ENCODE assay signal across 20 cellular contexts in genomic region chr10:122042836-122043235, GRCh38. TPM values are rescaled to one million over a fixed set of nuclear protein-coding genes. Genes with fewer than 3 reads are reported as not detected.
"Had no signal": no experiment of that assay in that cellular context is flagged by ENCODE, and none has a peak within 500 bp of the region (broad histone marks: within the 10 kb centered on the region; RNA-seq: fewer than 3 reads in every experiment).

No MANE protein-coding gene starts in this region.

- H3K4me2 ChIP-seq: smooth muscle cell had no signal

- H3K9me3 ChIP-seq: upper lobe of right lung had no signal

- DNase-seq: activated CD4-positive, alpha-beta T cell treated with anti-CD3 and anti-CD28 coated beads, Interleukin-2, amount 10 ng/mL, durations not matched to agents 7 days and 5 days; activated CD4-positive, CD25-positive, alpha-beta regulatory T cell treated with anti-CD3 and anti-CD28 coated beads, Interleukin-2, amount 50 U/mL, for 72 hours; activated CD8-positive, alpha-beta T cell treated with anti-CD3 and anti-CD28 coated beads, Interleukin-2, amount 10 ng/mL, durations not matched to agents 7 days and 5 days; activated gamma-delta T cell; activated naive CD4-positive, alpha-beta T cell treated with anti-CD3 and anti-CD28 coated beads, Interleukin-2, amount 50 U/mL, for 16 hours; activated naive CD8-positive, alpha-beta T cell treated with anti-CD3 and anti-CD28 coated beads, Interleukin-2, amount 50 U/mL, for 24 hours; anterior cingulate cortex; hypothalamus; naive B cell; occipital lobe; posterior cingulate gyrus; right cardiac atrium; stimulated activated CD4-positive, alpha-beta T cell treated with anti-CD3 and anti-CD28 coated beads, Interleukin-15, amount 100 ng/mL, for 24 hours; T-cell; upper lobe of right lung; WERI-Rb-1 had no signal

- H3K36me3 ChIP-seq: upper lobe of right lung, WERI-Rb-1 had no signal

- H3K27me3 ChIP-seq: upper lobe of right lung had no signal

- H3K4me1 ChIP-seq: upper lobe of right lung had no signal

- H3K4me3 ChIP-seq: smooth muscle cell, upper lobe of right lung had no signal

- H3K27ac ChIP-seq: epithelial cell of prostate, upper lobe of right lung, WERI-Rb-1 had no signal

- ATAC-seq: activated CD8-positive, alpha-beta T cell treated with anti-CD3 and anti-CD28 coated beads, Interleukin-2, amount 10 ng/mL, durations not matched to agents 7 days and 5 days; activated naive CD8-positive, alpha-beta T cell treated with anti-CD3 and anti-CD28 coated beads, Interleukin-2, amount 50 U/mL, for 24 hours; right cardiac atrium; stimulated activated memory B cell treated with anti-CD40 and anti-IgM and Interleukin-4, amounts not matched to agents 10 μg/mL and 1 μg/mL and 100 μg/mL, for 72 hours; T-cell; upper lobe of right lung had no signal

RNA-seq across cellular contexts. Expression of gene TACC2, which starts 53.9 kb away (rescaled TPM):
- total RNA-seq: activated CD4-positive, alpha-beta T cell treated with anti-CD3 and anti-CD28 coated beads, Interleukin-2, amount 10 ng/mL, durations not matched to agents 7 days and 5 days; activated CD8-positive, alpha-beta T cell treated with anti-CD3 and anti-CD28 coated beads, Interleukin-2, amount 10 ng/mL, durations not matched to agents 7 days and 5 days; activated T-helper 1 cell treated with anti-CD3 and anti-CD28 coated beads, Interleukin-12 subunit alpha, Interleukin-12 subunit beta, Interleukin-2, Interleukin-4 antibody, amounts not matched to agents 30 ng/mL and 10 ng/mL and 1 ng/mL, durations not matched to agents 14 hours and 24 hours and 36 hours had no signal
